In the genomic region with DNA sequence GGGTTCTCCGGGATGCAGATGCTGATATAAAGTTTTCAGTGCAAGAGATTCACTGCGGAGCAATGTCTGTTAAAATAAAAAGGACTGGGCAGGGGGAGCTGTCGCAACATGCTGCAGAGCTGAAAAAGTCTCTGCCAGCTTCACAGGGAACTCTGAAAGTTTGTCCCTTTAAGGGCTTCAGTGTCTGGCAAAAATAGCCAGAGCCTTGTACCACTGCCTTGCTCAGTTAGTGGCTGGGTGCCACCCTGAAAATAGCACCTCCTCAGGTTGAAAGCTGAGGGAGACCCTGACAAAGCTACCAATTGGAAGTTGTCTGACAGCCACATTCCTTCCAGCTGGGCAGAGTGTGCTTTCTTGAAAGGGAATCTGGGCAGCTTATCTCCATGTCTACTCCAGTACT, we compare ENCODE assay signal across 1 cellular context.
TF ChIP-seq lines count a peak whose summit lies in the region.

No MANE protein-coding gene starts in this region.

TF ChIP-seq in H1, 55 proteins besides CTCF, POLR2A, EP300 and RAD21 (continued from another document):
- TF ChIP-seq TBP (IDR thresholded peaks at IDR 0.05; ENCODE audit: low read depth, low read length) (no peak), TAF7 (optimal IDR thresholded peaks at IDR 0.05; ENCODE audit: borderline replicate concordance, low read depth, low read length) (no peak), ASH2L (IDR thresholded peaks at IDR 0.05; ENCODE audit: low read length) (no peak), RXRA (IDR thresholded peaks at IDR 0.05; ENCODE audit: insufficient read depth, low read depth, low read length) (no peak), MAFK (IDR thresholded peaks at IDR 0.05; ENCODE audit: low read depth, low read length) (no peak), SIX5 (IDR thresholded peaks at IDR 0.05; ENCODE audit: low read depth, low read length) (no peak), BCL11A (IDR thresholded peaks at IDR 0.05; ENCODE audit: low read depth in 2 of 2, low read length in 2 of 2) (no peak), SP1 (IDR thresholded peaks at IDR 0.05; ENCODE audit: low read depth, low read length) (no peak), BRCA1 (IDR thresholded peaks at IDR 0.05; ENCODE audit: low read depth, low read length) (no peak)
- TF ChIP-seq, protein P1, sequence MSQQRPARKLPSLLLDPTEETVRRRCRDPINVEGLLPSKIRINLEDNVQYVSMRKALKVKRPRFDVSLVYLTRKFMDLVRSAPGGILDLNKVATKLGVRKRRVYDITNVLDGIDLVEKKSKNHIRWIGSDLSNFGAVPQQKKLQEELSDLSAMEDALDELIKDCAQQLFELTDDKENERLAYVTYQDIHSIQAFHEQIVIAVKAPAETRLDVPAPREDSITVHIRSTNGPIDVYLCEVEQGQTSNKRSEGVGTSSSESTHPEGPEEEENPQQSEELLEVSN (IDR thresholded peaks at IDR 0.05) = no peak
- TF ChIP-seq, protein P2, sequence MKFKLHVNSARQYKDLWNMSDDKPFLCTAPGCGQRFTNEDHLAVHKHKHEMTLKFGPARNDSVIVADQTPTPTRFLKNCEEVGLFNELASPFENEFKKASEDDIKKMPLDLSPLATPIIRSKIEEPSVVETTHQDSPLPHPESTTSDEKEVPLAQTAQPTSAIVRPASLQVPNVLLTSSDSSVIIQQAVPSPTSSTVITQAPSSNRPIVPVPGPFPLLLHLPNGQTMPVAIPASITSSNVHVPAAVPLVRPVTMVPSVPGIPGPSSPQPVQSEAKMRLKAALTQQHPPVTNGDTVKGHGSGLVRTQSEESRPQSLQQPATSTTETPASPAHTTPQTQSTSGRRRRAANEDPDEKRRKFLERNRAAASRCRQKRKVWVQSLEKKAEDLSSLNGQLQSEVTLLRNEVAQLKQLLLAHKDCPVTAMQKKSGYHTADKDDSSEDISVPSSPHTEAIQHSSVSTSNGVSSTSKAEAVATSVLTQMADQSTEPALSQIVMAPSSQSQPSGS (IDR thresholded peaks at IDR 0.05; ENCODE audit: low read length) = no peak
